In genomic region chr11:111737180-111737876, GRCh38 we compare ENCODE assay signal across 10 cellular contexts. TPM values are rescaled to one million over a fixed set of nuclear protein-coding genes. Genes with fewer than 3 reads are reported as not detected.
DNase-seq lines count a peak whose midpoint lies in the region; ATAC-seq and TF ChIP-seq lines count a peak whose summit lies in the region.
"Had no signal": no experiment of that assay in that cellular context is flagged by ENCODE, and none has a peak within 500 bp of the region (broad histone marks: within the 10 kb centered on the region; RNA-seq: fewer than 3 reads in every experiment).

No MANE protein-coding gene starts in this region.

- no peaks in the 10 kb centered on the region for H3K9me2 ChIP-seq in PC-9 (ENCODE audit: insufficient read depth)

- H3K4me3 ChIP-seq in PC-9 (no peak overlapping the region), colonic mucosa (no peak overlapping the region), mucosa of stomach (ENCODE audit: low read length) (no peak overlapping the region)

- peaks cover 34% of the 10 kb centered on the region for H3K4me1 ChIP-seq in PC-9 (replicated peaks; ENCODE audit: insufficient read depth)
- H3K4me1 ChIP-seq in colonic mucosa: no peaks in the 10 kb centered on the region
- H3K4me1 ChIP-seq in mucosa of stomach (ENCODE audit: control insufficient read depth, insufficient read depth, low read length): peaks cover 32% of the 10 kb centered on the region

- CTCF ChIA-PET in PC-9 (lab: Charles Lee): interaction anchor here (0.6 kb wide), 1 partner anchor 180 kb away, joined by 4 read pairs; no protein-coding TSS in a partner anchor

- DNase-seq in PC-9 (no peak), colonic mucosa (no peak), substantia nigra (lab: John Stamatoyannopoulos, UW) (peak in 2 of 49 donors; percentile 27 to 41), sciatic nerve (ENCODE audit: low spot score) (no peak), NCI-H446 (lab: John Stamatoyannopoulos, UW) (no peak), cerebellar cortex (ENCODE audit: low spot score) (no peak), NOMO-1 (lab: John Stamatoyannopoulos, UW; ENCODE audit: unreplicated experiment in 2 of 2) (no peak)
- DNase-seq: activated T-cell treated with anti-CD3 and anti-CD28 coated beads, Interleukin-2, amount 50 U/mL, for 4 hours; NCI-H1417 treated with DMSO at 0.1 percent for 48 hours had no signal

- BruUV-seq in PC-9 (replicated peaks; lab: Mats Ljungman, UMichigan): no TSS peak

- intact Hi-C loops in PC-9 (cut with micrococcal nuclease; ENCODE audit: unreplicated experiment): no loop called here
- intact Hi-C loops in colonic mucosa (cut with DNase I): no loop called here
- intact Hi-C loops in sciatic nerve (cut with DNase I): no loop called here

- no peaks in the 10 kb centered on the region for H3K79me2 ChIP-seq in PC-9 (ENCODE audit: low read depth)

- no peak for TF ChIP-seq CTCF in PC-9 (conservative IDR thresholded peaks at IDR 0.05)
- no peak for TF ChIP-seq CTCF in colonic mucosa (IDR thresholded peaks at IDR 0.05)

- no peak overlapping the region for H2AFZ ChIP-seq in PC-9

- peaks cover 10% of the 10 kb centered on the region for H3K36me3 ChIP-seq in PC-9 (ENCODE audit: low read depth)
- H3K36me3 ChIP-seq in colonic mucosa: peaks cover 9% of the 10 kb centered on the region
- H3K36me3 ChIP-seq in mucosa of stomach (ENCODE audit: control insufficient read depth, insufficient read depth, low read length): no peaks in the 10 kb centered on the region

- H3F3A ChIP-seq in PC-9 (ENCODE audit: insufficient read depth, low read depth): peaks cover 35% of the 10 kb centered on the region

- no peak overlapping the region for H3K4me2 ChIP-seq in PC-9

- H4K20me1 ChIP-seq in PC-9 (ENCODE audit: insufficient read depth): no peaks in the 10 kb centered on the region

- H3K27me3 ChIP-seq in PC-9 (ENCODE audit: insufficient read depth, low read depth): no peaks in the 10 kb centered on the region
- H3K27me3 ChIP-seq in colonic mucosa: no peaks in the 10 kb centered on the region
- H3K27me3 ChIP-seq in mucosa of stomach (ENCODE audit: control insufficient read depth, insufficient read depth, low read length): no peaks in the 10 kb centered on the region

- POLR2A ChIA-PET in PC-9 (lab: Charles Lee; ENCODE audit: unreplicated experiment): no interaction called here

- H3K9me3 ChIP-seq in PC-9 (ENCODE audit: insufficient read depth, low read depth) (no peaks in the 10 kb centered on the region), colonic mucosa (no peaks in the 10 kb centered on the region), mucosa of stomach (ENCODE audit: control insufficient read depth, low read length) (no peaks in the 10 kb centered on the region)

- H3K27ac ChIP-seq in PC-9: peak overlapping the region; percentile 85; the same call in 1 of the 2 replicates
- H3K27ac ChIP-seq in colonic mucosa: peak overlapping the region; percentile 90
- peak overlapping the region; percentile 98 for H3K27ac ChIP-seq in substantia nigra (ENCODE audit: low read depth, low read length, poor library complexity, severe bottlenecking)

- peak overlapping the region in 1 of 2 donors; percentile 19 for H3K9ac ChIP-seq in colonic mucosa (ENCODE audit: low read depth in 2 of 2, low read length in 2 of 2)
- peak overlapping the region; percentile 24 for H3K9ac ChIP-seq in mucosa of stomach (ENCODE audit: low read length)

- no peak for ATAC-seq in sciatic nerve
- ATAC-seq: activated T-cell treated with anti-CD3 and anti-CD28 coated beads, Interleukin-2, amount 50 U/mL, for 4 hours had no signal

RNA-seq across cellular contexts. Expression of gene PPP2R1B, which starts 28.9 kb away (rescaled TPM):
- 28.9 and 36.4 TPM in 2 replicates for total RNA-seq in PC-9 (2021)
- 10 to 100 TPM; 45.9 to 57.0 TPM for total RNA-seq in colonic mucosa
- 37.7 TPM for total RNA-seq in sciatic nerve
